ENCODE assay signal across 10 cellular contexts in the genomic region with DNA sequence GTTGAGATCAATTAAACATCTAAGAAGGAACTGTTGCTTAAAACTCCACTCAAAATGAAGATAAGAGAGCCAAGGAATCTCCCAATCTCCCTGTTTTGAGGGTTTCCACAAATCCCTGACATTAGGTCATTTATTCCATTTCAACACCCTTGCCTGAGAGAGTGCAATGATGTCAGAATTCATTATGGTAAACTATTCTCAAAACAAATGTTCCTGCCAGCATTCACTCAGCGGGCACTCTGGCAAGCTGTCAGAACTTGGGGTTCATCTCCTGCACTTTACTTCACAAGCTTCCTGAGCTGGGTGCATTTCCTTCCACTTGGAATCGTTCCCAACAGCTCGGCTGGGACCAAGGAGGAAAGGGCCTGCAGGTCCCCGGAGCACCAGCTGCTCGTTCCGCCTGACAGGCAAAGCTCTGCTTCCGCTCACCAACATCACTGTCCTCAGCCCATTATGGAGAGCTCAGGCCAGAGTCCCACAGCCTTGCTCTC.
A peak's percentile ranks its signal among the peaks of the same experiment; 100 is the strongest.
DNase-seq lines count a peak whose midpoint lies in the region; ATAC-seq and TF ChIP-seq lines count a peak whose summit lies in the region.
"Had no signal": no experiment of that assay in that cellular context is flagged by ENCODE, and none has a peak within 500 bp of the region (broad histone marks: within the 10 kb centered on the region; RNA-seq: fewer than 3 reads in every experiment).

No MANE protein-coding gene starts in this region.

- TF ChIP-seq CTCF in dorsolateral prefrontal cortex (IDR thresholded peaks at IDR 0.05 in 54 of 56, conservative IDR thresholded peaks at IDR 0.05 in 2 of 56; ENCODE audit: low read depth in 1 of 56, partially characterized antibody in 56 of 56) (peak in 7 of 56 donors; percentile 5 to 24 (median 17)), brain microvascular endothelial cell (IDR thresholded peaks at IDR 0.05; ENCODE audit: low read depth, low read length, missing control alignments) (no peak)

- ATAC-seq in GM21360 (IDR thresholded peaks at IDR 0.05; ENCODE audit: unreplicated experiment): no peak

- no peaks in the 10 kb centered on the region for H3K27me3 ChIP-seq in dorsolateral prefrontal cortex
- no peaks in the 10 kb centered on the region for H3K27me3 ChIP-seq in brain microvascular endothelial cell (replicated peaks)

- no peaks in the 10 kb centered on the region for H3K36me3 ChIP-seq in brain microvascular endothelial cell (replicated peaks)

- DNase-seq in A172 (ENCODE audit: low spot score) (peak; percentile 62), NCI-H2081 (lab: John Stamatoyannopoulos, UW) (peak; percentile 69 to 89), dorsolateral prefrontal cortex (peak; percentile 46 to 97 (median 70)), middle frontal gyrus (ENCODE audit: extremely low spot score, low spot score) (peak; percentile 49), SW 1271 (lab: John Stamatoyannopoulos, UW) (no peak), brain microvascular endothelial cell (no peak), MV-4-11 (lab: John Stamatoyannopoulos, UW) (no peak)
- DNase-seq: Karpas-422, kidney glomerular epithelial cell had no signal

- in situ Hi-C loops in brain microvascular endothelial cell (cut with HindIII; ENCODE audit: low pct_ligation_motif_present, low sequenced_read_pairs): no loop called here

- H3K4me3 ChIP-seq in dorsolateral prefrontal cortex: peak overlapping the region in 26 of 59 donors; percentile 1 to 45 (median 18)
- H3K4me3 ChIP-seq in brain microvascular endothelial cell (ENCODE audit: low read depth, low read length): no peak overlapping the region

- H3K27ac ChIP-seq in dorsolateral prefrontal cortex (peak overlapping the region; percentile 63 to 97 (median 91)), brain microvascular endothelial cell (no peak overlapping the region)

- intact Hi-C loops in dorsolateral prefrontal cortex (cut with DNase I): loop anchor here (1.0 to 10.0 kb wide), 9 partner anchors 60 to 396 kb away; no protein-coding TSS in a partner anchor

Comparison
In these comparisons a context has a peak if more than half of its experiments do, and no peak if none do; other contexts are left out.
1. DNase-seq: peak in A172 (single experiment), NCI-H2081 (2 of 2), dorsolateral prefrontal cortex (10 of 10) and middle frontal gyrus (single experiment); none in SW 1271 (0 of 2), brain microvascular endothelial cell (single experiment) and MV-4-11 (single experiment).